ENCODE assay signal across 20 cellular contexts in the genomic region with DNA sequence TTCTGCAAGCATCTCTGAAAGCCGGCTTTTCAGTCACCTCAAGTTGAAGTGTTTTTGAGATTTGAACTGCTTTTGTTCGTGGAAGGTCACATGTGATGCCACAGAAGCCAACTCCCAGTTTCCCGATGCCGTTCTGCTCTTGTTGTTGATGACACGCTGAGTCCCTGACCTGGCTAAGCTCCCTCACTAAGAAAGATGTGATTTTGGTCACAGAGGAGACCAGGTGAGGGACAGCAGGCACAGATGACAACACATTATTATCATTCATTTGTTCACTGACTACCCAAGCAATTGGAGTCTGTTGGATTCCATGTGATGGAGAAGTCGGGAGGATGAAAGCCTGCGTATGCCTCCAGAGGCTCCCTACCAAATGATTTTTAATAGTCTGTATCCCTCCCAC.
DNase-seq lines count a peak whose midpoint lies in the region; ATAC-seq lines count a peak whose summit lies in the region.
"Had no signal": no experiment of that assay in that cellular context is flagged by ENCODE, and none has a peak within 500 bp of the region (broad histone marks: within the 10 kb centered on the region; RNA-seq: fewer than 3 reads in every experiment).

No MANE protein-coding gene starts in this region.

- intact Hi-C loops in head of caudate nucleus (cut with DNase I) = no loop called here

- DNase-seq in DMS153 (lab: John Stamatoyannopoulos, UW) (peak; percentile 83), DMS79 (lab: John Stamatoyannopoulos, UW) (peak; percentile 72), NCI-H187 treated with DMSO at 0.1 percent for 48 hours (lab: John Stamatoyannopoulos, UW) (peak; percentile 58), cerebellar cortex (ENCODE audit: low spot score) (peak; percentile 67), Ammon's horn (ENCODE audit: low spot score) (no peak), NCI-H1694 (lab: John Stamatoyannopoulos, UW) (no peak), head of caudate nucleus (no peak)
- DNase-seq: 8988T; ACHN; Caco-2; CD4-positive, CD25-positive, alpha-beta regulatory T cell; CD8-positive, alpha-beta T cell; DMS53; EL; GF-D8; GM23248; H7; HCEC 1CT had no signal

- ATAC-seq in GM21515 (IDR thresholded peaks at IDR 0.05; ENCODE audit: unreplicated experiment) = no peak
- ATAC-seq: A549; CD8-positive, alpha-beta T cell had no signal

Comparison
In these comparisons a context has a peak if more than half of its experiments do, and no peak if none do; other contexts are left out.
1. DNase-seq: peak in DMS153 (single experiment), DMS79 (single experiment), NCI-H187 treated with DMSO at 0.1 percent for 48 hours (single experiment) and cerebellar cortex (single experiment); none in Ammon's horn (single experiment), NCI-H1694 (single experiment) and head of caudate nucleus (0 of 42).